In genomic region chr7:44121761-44122420, GRCh38 we compare ENCODE assay signal across 10 cellular contexts.
DNase-seq lines count a peak whose midpoint lies in the region; TF ChIP-seq lines count a peak whose summit lies in the region.
"Had no signal": no experiment of that assay in that cellular context is flagged by ENCODE, and none has a peak within 500 bp of the region (broad histone marks: within the 10 kb centered on the region; RNA-seq: fewer than 3 reads in every experiment).

No MANE protein-coding gene starts in this region.

- peaks cover 37% of the 10 kb centered on the region for H3K4me1 Mint-ChIP-seq in activated naive CD4-positive, alpha-beta T cell treated with anti-CD3 and anti-CD28 coated beads, Interleukin-2, amount 10 ng/mL, durations not matched to agents 7 days and 5 days

- 0 out of 2 replicates have a peak, but pooled peaks have one; percentile 7 for TF ChIP-seq POLR2A in Raji (IDR thresholded peaks at IDR 0.05; ENCODE audit: insufficient read depth, low read depth, low read length)

- no peak overlapping the region for H3K27ac Mint-ChIP-seq in activated naive CD4-positive, alpha-beta T cell treated with anti-CD3 and anti-CD28 coated beads, Interleukin-2, amount 10 ng/mL, durations not matched to agents 7 days and 5 days

- DNase-seq in activated naive CD4-positive, alpha-beta T cell treated with anti-CD3 and anti-CD28 coated beads, Interleukin-2, amount 10 ng/mL, durations not matched to agents 7 days and 5 days, result no peak
- no peak for DNase-seq in activated naive CD4-positive, alpha-beta T cell (lab: John Stamatoyannopoulos, UW)
- DNase-seq in germinal center (ENCODE audit: low spot score) (no peak), nucleus accumbens (lab: John Stamatoyannopoulos, UW) (no peak)
- no peak for DNase-seq in stimulated activated CD4-positive, alpha-beta T cell treated with anti-CD3 and anti-CD28 coated beads, Interleukin-12 subunit alpha, Interleukin-12 subunit beta, amount 100 ng/mL, for 4 hours
- DNase-seq: activated CD8-positive, alpha-beta memory T cell treated with anti-CD3 and anti-CD28 coated beads for 24 hours; dermis blood vessel endothelial cell had no signal

- no peaks in the 10 kb centered on the region for H3K9me3 Mint-ChIP-seq in activated naive CD4-positive, alpha-beta T cell treated with anti-CD3 and anti-CD28 coated beads, Interleukin-2, amount 10 ng/mL, durations not matched to agents 7 days and 5 days

- H3K9ac ChIP-seq in iPS-18a (ENCODE audit: low read length) (no peak overlapping the region), stomach smooth muscle (ENCODE audit: low read length in 2 of 2) (peak overlapping the region; percentile 75 to 80)

- peaks cover 20% of the 10 kb centered on the region for H3K27me3 Mint-ChIP-seq in activated naive CD4-positive, alpha-beta T cell treated with anti-CD3 and anti-CD28 coated beads, Interleukin-2, amount 10 ng/mL, durations not matched to agents 7 days and 5 days

- H3K4me3 Mint-ChIP-seq in activated naive CD4-positive, alpha-beta T cell treated with anti-CD3 and anti-CD28 coated beads, Interleukin-2, amount 10 ng/mL, durations not matched to agents 7 days and 5 days, result peak overlapping the region; percentile 88

- CTCF ChIA-PET in activated naive CD4-positive, alpha-beta T cell treated with anti-CD3 and anti-CD28 coated beads, Interleukin-2, amount 10 ng/mL, durations not matched to agents 7 days and 5 days (lab: Charles Lee), result interaction anchor here (0.6 to 1.5 kb wide), 3 partner anchors 10 to 226 kb away, joined by 3 to 4 read pairs (median 3); no protein-coding TSS in a partner anchor

- H3K27ac ChIP-seq in iPS-18a (ENCODE audit: low read length) (no peak overlapping the region), stomach smooth muscle (ENCODE audit: low read length) (no peak overlapping the region)

- peaks cover 44% of the 10 kb centered on the region for H3K36me3 ChIP-seq in iPS-18a (ENCODE audit: control insufficient read depth, low read depth, low read length)
- H3K36me3 ChIP-seq in stomach smooth muscle (ENCODE audit: control insufficient read depth in 2 of 2, insufficient read depth in 2 of 2, low read length in 2 of 2), result peaks cover 21 to 24% of the 10 kb centered on the region in 2 donors

- H3K4me1 ChIP-seq in iPS-18a (ENCODE audit: control insufficient read depth, low read depth, low read length), result peaks cover 3% of the 10 kb centered on the region
- H3K4me1 ChIP-seq in stomach smooth muscle (ENCODE audit: control insufficient read depth, insufficient read depth, low read length), result peaks cover 21% of the 10 kb centered on the region

- H3K27me3 ChIP-seq in iPS-18a (ENCODE audit: control insufficient read depth, insufficient read depth, low read length), result peaks cover 5% of the 10 kb centered on the region
- H3K27me3 ChIP-seq in stomach smooth muscle (ENCODE audit: control insufficient read depth in 1 of 2, insufficient read depth in 2 of 2, low read length in 2 of 2), result no peaks in the 10 kb centered on the region

- peaks cover 34% of the 10 kb centered on the region for H3K36me3 Mint-ChIP-seq in activated naive CD4-positive, alpha-beta T cell treated with anti-CD3 and anti-CD28 coated beads, Interleukin-2, amount 10 ng/mL, durations not matched to agents 7 days and 5 days

- H3K9me3 ChIP-seq in iPS-18a (ENCODE audit: control insufficient read depth, low read depth, low read length), result no peaks in the 10 kb centered on the region
- no peaks in the 10 kb centered on the region for H3K9me3 ChIP-seq in stomach smooth muscle (ENCODE audit: control insufficient read depth in 2 of 2, low read length in 2 of 2)

- H3K4me3 ChIP-seq in iPS-18a (ENCODE audit: low read length), result peak overlapping the region; percentile 28
- peak overlapping the region in 1 of 2 donors; percentile 85 for H3K4me3 ChIP-seq in stomach smooth muscle (ENCODE audit: low read length in 2 of 2)
